In genomic region chr19:47013041-47013517, GRCh38 we compare ENCODE assay signal across 1 cellular context.
A peak's percentile ranks its signal among the peaks of the same experiment; 100 is the strongest.
TF ChIP-seq lines count a peak whose summit lies in the region.

No MANE protein-coding gene starts in this region.

TF ChIP-seq in K562, 482 proteins besides CTCF, POLR2A, EP300 and RAD21 (continued from another document):
- no peak for TF ChIP-seq HDAC1 (IDR thresholded peaks at IDR 0.05)
- peak; percentile 68; the same call in 1 of the 2 replicates for TF ChIP-seq KLF16 (IDR thresholded peaks at IDR 0.05)
- TF ChIP-seq, protein P1, sequence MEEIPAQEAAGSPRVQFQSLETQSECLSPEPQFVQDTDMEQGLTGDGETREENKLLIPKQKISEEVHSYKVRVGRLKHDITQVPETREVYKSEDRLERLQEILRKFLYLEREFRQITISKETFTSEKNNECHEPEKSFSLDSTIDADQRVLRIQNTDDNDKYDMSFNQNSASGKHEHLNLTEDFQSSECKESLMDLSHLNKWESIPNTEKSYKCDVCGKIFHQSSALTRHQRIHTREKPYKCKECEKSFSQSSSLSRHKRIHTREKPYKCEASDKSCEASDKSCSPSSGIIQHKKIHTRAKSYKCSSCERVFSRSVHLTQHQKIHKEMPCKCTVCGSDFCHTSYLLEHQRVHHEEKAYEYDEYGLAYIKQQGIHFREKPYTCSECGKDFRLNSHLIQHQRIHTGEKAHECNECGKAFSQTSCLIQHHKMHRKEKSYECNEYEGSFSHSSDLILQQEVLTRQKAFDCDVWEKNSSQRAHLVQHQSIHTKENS (CRISPR knock-in tag; IDR thresholded peaks at IDR 0.05), result no peak
- no peak for TF ChIP-seq SMAD3 (CRISPR knock-in tag; conservative IDR thresholded peaks at IDR 0.05)
- no peak for TF ChIP-seq ZFP91 (CRISPR knock-in tag; IDR thresholded peaks at IDR 0.05)
- TF ChIP-seq KLF10 (CRISPR knock-in tag; IDR thresholded peaks at IDR 0.05), result no peak
- peak; percentile 42; the same call in 1 of the 2 replicates for TF ChIP-seq ESRRA (IDR thresholded peaks at IDR 0.05; ENCODE audit: borderline replicate concordance, low read depth)
- no peak for TF ChIP-seq NCOA6 (IDR thresholded peaks at IDR 0.05)
- TF ChIP-seq TSHZ1 (CRISPR knock-in tag; IDR thresholded peaks at IDR 0.05), result no peak
- TF ChIP-seq ZNF589 (CRISPR knock-in tag; IDR thresholded peaks at IDR 0.05; ENCODE audit: low read depth), result no peak
- no peak for TF ChIP-seq HNRNPK (IDR thresholded peaks at IDR 0.05; ENCODE audit: low read depth, low read length, poor library complexity, severe bottlenecking)
- no peak for TF ChIP-seq HDGF (IDR thresholded peaks at IDR 0.05)
- TF ChIP-seq ILF3 (IDR thresholded peaks at IDR 0.05; ENCODE audit: borderline replicate concordance), result no peak
- TF ChIP-seq DACH1 (IDR thresholded peaks at IDR 0.05; ENCODE audit: partially characterized antibody), result no peak
- TF ChIP-seq ATF1 (CRISPR knock-in tag; IDR thresholded peaks at IDR 0.05), result no peak
- 0 out of 2 replicates have a peak, but pooled peaks have one; percentile 13 for TF ChIP-seq ATF1 (tag; IDR thresholded peaks at IDR 0.05)
- 0 out of 2 replicates have a peak, but pooled peaks have one; percentile 13 for TF ChIP-seq TEAD4 (IDR thresholded peaks at IDR 0.05; ENCODE audit: low read length)
- no peak for TF ChIP-seq TEAD4 (CRISPR knock-in tag; IDR thresholded peaks at IDR 0.05; ENCODE audit: borderline replicate concordance)
- TF ChIP-seq GATAD2B (IDR thresholded peaks at IDR 0.05; ENCODE audit: borderline replicate concordance), result no peak
- TF ChIP-seq SRF (CRISPR knock-in tag; IDR thresholded peaks at IDR 0.05), result 0 out of 4 replicates have a peak, but pooled peaks of 1 of the 2 experiments have one; percentile 46
- no peak for TF ChIP-seq MAFK (IDR thresholded peaks at IDR 0.05; ENCODE audit: low read length)
- TF ChIP-seq RBM14 (IDR thresholded peaks at IDR 0.05; ENCODE audit: borderline replicate concordance, insufficient read depth, low read depth, low read length), result no peak
